In the genomic region with DNA sequence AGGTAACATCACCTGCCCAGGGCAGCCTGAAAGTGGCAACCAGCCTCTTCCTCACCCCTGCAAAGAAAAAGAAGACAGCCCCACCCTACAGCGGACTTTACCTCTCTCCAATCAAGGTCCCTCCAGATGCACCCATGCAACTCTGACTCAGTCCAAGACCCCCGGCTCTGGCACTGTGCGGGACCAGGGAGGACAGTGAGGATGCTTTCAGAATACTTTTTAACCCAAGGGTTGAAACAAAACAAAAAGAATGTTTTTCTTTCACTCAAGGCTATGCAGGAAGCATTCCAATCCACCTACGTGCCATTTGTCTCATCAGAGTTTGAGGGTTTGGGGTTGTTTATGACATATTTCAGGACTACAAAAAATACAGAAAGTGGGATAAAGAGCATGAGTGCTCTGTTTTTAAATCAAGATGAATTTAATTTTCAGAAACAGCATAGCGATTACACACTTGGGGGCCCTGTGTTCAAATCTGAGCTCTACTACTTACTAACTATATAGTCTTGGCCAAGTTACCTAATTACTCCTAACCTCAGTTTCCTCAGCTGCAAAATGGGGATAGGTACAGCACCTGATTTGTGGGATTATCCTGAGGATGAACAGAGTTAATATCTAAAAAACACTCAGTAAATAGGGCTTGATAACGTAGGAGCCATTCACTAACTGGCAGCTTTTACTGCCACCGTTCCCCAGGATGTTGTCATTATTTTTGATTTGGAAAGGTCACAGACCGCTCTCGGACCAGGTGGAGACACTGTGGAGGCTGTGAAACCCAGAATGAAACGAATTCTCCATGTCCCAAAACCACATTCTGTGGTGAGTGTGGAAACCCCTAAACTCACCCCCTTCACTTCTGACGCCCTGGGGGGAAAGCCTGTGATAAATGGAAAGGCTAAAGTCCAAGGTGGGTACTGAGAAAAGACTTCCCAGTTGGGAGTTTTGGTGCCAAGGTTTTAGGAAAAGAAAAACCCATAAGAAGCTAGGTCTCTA, we compare ENCODE assay signal across 1 cellular context.
TF ChIP-seq lines count a peak whose summit lies in the region.

No MANE protein-coding gene starts in this region.

TF ChIP-seq in endothelial cell of umbilical vein, 7 proteins besides CTCF, POLR2A, EP300 and RAD21:
- no peak for TF ChIP-seq JUN (IDR thresholded peaks at IDR 0.05; ENCODE audit: borderline replicate concordance, insufficient read depth, insufficient read length, low read depth)
- TF ChIP-seq FOS (IDR thresholded peaks at IDR 0.05; ENCODE audit: borderline replicate concordance, insufficient read depth, low read length): no peak
- TF ChIP-seq POLR2AphosphoS5 (IDR thresholded peaks at IDR 0.05; ENCODE audit: insufficient read depth, low read depth, low read length): no peak
- no peak for TF ChIP-seq MYC (IDR thresholded peaks at IDR 0.05; ENCODE audit: low read depth, low read length)
- TF ChIP-seq, protein P1, sequence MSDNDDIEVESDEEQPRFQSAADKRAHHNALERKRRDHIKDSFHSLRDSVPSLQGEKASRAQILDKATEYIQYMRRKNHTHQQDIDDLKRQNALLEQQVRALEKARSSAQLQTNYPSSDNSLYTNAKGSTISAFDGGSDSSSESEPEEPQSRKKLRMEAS (IDR thresholded peaks at IDR 0.05; ENCODE audit: insufficient read depth, insufficient read length): no peak
- TF ChIP-seq EZH2 (IDR thresholded peaks at IDR 0.05; ENCODE audit: borderline replicate concordance, low read depth, low read length, severe bottlenecking): no peak
- no peak for TF ChIP-seq GATA2 (IDR thresholded peaks at IDR 0.05; ENCODE audit: insufficient read depth, insufficient read length, low read depth, low read length)
